Comparison of ENCODE assay signal across 28 cellular contexts in genomic region chr1:15717418-15718131, GRCh38. TPM values are rescaled to one million over a fixed set of nuclear protein-coding genes. Genes with fewer than 3 reads are reported as not detected.
DNase-seq lines count a peak whose midpoint lies in the region; ATAC-seq and TF ChIP-seq lines count a peak whose summit lies in the region.
"Had no signal": no experiment of that assay in that cellular context is flagged by ENCODE, and none has a peak within 500 bp of the region (broad histone marks: within the 10 kb centered on the region; RNA-seq: fewer than 3 reads in every experiment).

No MANE protein-coding gene starts in this region.

- no peak for TF ChIP-seq EP300 in upper lobe of left lung (IDR thresholded peaks at IDR 0.05)

- peaks cover 5 to 42% of the 10 kb centered on the region in 2 donors for H3K36me3 ChIP-seq in lung (ENCODE audit: control insufficient read depth in 2 of 2, insufficient read depth in 2 of 2, low read length in 2 of 2)
- H3K36me3 ChIP-seq in upper lobe of left lung = peaks cover 11 to 67% (median 51%) of the 10 kb centered on the region in 4 donors
- H3K36me3 ChIP-seq: BE2C had no signal

- 77 to 87% methylated on average over 11 of the region's 11 CpGs for WGBS in lung, 2 donors
- 75 to 76% methylated on average over 11 of the region's 11 CpGs for WGBS in upper lobe of left lung, 2 donors

- peak; percentile 58 for DNase-seq in NCI-H2107 treated with DMSO at 0.1 percent for 48 hours (lab: John Stamatoyannopoulos, UW; ENCODE audit: unreplicated experiment)
- DNase-seq in NCI-H2107 (lab: John Stamatoyannopoulos, UW) = no peak
- peak; percentile 28 for DNase-seq in fibroblast of the aortic adventitia (ENCODE audit: low read depth)
- DNase-seq in lung (ENCODE audit: low spot score) = peak; percentile 60
- DNase-seq in upper lobe of left lung = peak in 1 of 2 donors; percentile 87
- no peak for DNase-seq in effector CD8-positive, alpha-beta T cell (lab: John Stamatoyannopoulos, UW)
- no peak for DNase-seq in C1 segment of cervical spinal cord (lab: John Stamatoyannopoulos, UW)
- DNase-seq: activated CD4-positive, alpha-beta T cell treated with anti-CD3 and anti-CD28 coated beads, Interleukin-2, amount 50 U/mL, for 1 hour; activated CD8-positive, alpha-beta memory T cell treated with anti-CD3 and anti-CD28 coated beads, Interleukin-2, amount 50 U/mL, for 4 hours; activated naive CD8-positive, alpha-beta T cell treated with anti-CD3 and anti-CD28 coated beads, Interleukin-2, amount 10 ng/mL, durations not matched to agents 7 days and 5 days; BE2C; foreskin fibroblast; Kasumi-1; kidney; NCI-H1048; NCI-H69; posterior cingulate gyrus; SJCRH30; stimulated activated CD4-positive, alpha-beta T cell treated with anti-CD3 and anti-CD28 coated beads, Interleukin-4, amount 100 ng/mL, for 1 hour; stimulated activated naive CD8-positive, alpha-beta T cell treated with anti-CD3 and anti-CD28 coated beads, Interleukin-15, amount 100 ng/mL, for 72 hours had no signal

- H3K27me3 ChIP-seq in lung (ENCODE audit: control insufficient read depth, insufficient read depth) (no peaks in the 10 kb centered on the region), upper lobe of left lung (no peaks in the 10 kb centered on the region)
- H3K27me3 ChIP-seq: BE2C, SJCRH30 had no signal

- no peak for TF ChIP-seq CTCF in fibroblast of the aortic adventitia (IDR thresholded peaks at IDR 0.05; ENCODE audit: insufficient read depth, low read length)
- TF ChIP-seq CTCF in lung (IDR thresholded peaks at IDR 0.05; ENCODE audit: control extremely low read depth, extremely low read depth) = no peak
- TF ChIP-seq CTCF in upper lobe of left lung (IDR thresholded peaks at IDR 0.05) = no peak

- H3K4me1 ChIP-seq in lung (ENCODE audit: control insufficient read depth in 2 of 2, insufficient read depth in 2 of 2, low read length in 2 of 2) = peaks cover 3 to 14% of the 10 kb centered on the region in 2 donors
- H3K4me1 ChIP-seq in upper lobe of left lung = peaks cover 31 to 43% (median 36%) of the 10 kb centered on the region in 4 donors
- H3K4me1 ChIP-seq: BE2C had no signal

- peak overlapping the region; percentile 29 to 82 for H3K27ac ChIP-seq in lung (ENCODE audit: low read depth in 1 of 2, low read length in 1 of 2)
- H3K27ac ChIP-seq in upper lobe of left lung = peak overlapping the region; percentile 34 to 78 (median 72)
- H3K27ac ChIP-seq: coronary artery, SJCRH30, VCaP had no signal

- no peak overlapping the region for H3K4me3 ChIP-seq in fibroblast of the aortic adventitia (ENCODE audit: low read depth, low read length)
- H3K4me3 ChIP-seq in lung = no peak overlapping the region
- H3K4me3 ChIP-seq in upper lobe of left lung = no peak overlapping the region
- H3K4me3 ChIP-seq: coronary artery, SJCRH30 had no signal

- no peaks in the 10 kb centered on the region for H3K9me3 ChIP-seq in lung (ENCODE audit: control insufficient read depth in 2 of 2, insufficient read depth in 1 of 2, low read length in 1 of 2)
- H3K9me3 ChIP-seq in upper lobe of left lung = no peaks in the 10 kb centered on the region
- H3K9me3 ChIP-seq: BE2C, SJCRH30 had no signal

- peak; percentile 36 for ATAC-seq in lung (ENCODE audit: insufficient read depth, low FRiP score)
- peak; percentile 44 to 73 for ATAC-seq in upper lobe of left lung (ENCODE audit: low FRiP score in 2 of 2)
- ATAC-seq in GM19395 (IDR thresholded peaks at IDR 0.05; ENCODE audit: unreplicated experiment) = no peak
- ATAC-seq: stimulated activated naive CD8-positive, alpha-beta T cell treated with anti-CD3 and anti-CD28 coated beads, Interleukin-15, amount 100 ng/mL, for 72 hours had no signal

- peak in 1 of 4 donors; percentile 11 for TF ChIP-seq POLR2A in upper lobe of left lung (IDR thresholded peaks at IDR 0.05)

RNA-seq across cellular contexts. Expression of gene SLC25A34, which starts 18.5 kb away (rescaled TPM):
- total RNA-seq in fibroblast of the aortic adventitia (ENCODE audit: low replicate concordance) (0.54 and 0.65 TPM in 2 replicates), lung (1 to 10 TPM; 1.6 to 4.2 TPM), upper lobe of left lung (10 to 100 TPM in 1 of 6 donors, 1 to 10 TPM in 5; 1.5 to 12.1 (median 4.3) TPM)
- polyA plus RNA-seq in lung = 1 to 10 TPM; 1.7 to 2.7 TPM
- total RNA-seq: A172 had no signal

RNA-seq across cellular contexts. Expression of gene TMEM82, which starts 24.7 kb away (rescaled TPM):
- total RNA-seq in fibroblast of the aortic adventitia (ENCODE audit: low replicate concordance) (not detected in 2 replicates), lung (not detected), upper lobe of left lung (not detected)
- not detected for polyA plus RNA-seq in lung
- total RNA-seq: A172; activated naive CD8-positive, alpha-beta T cell treated with anti-CD3 and anti-CD28 coated beads, Interleukin-2, amount 10 ng/mL, durations not matched to agents 7 days and 5 days; activated T-helper 2 cell treated with anti-CD3 and anti-CD28 coated beads, Interferon-gamma antibody, Interleukin-2, Interleukin-4, amounts not matched to agents 10 μg/mL and 5 μg/mL and 100 μg/mL, durations not matched to agents 14 hours and 24 hours and 36 hours; mesothelial cell of epicardium; OCI-LY7; SJCRH30; ureter had no signal

RNA-seq across cellular contexts. Expression of gene PLEKHM2, which starts 33.5 kb away (rescaled TPM):
- total RNA-seq in fibroblast of the aortic adventitia (ENCODE audit: low replicate concordance) = 19.3 and 76.5 TPM in 2 replicates
- 10 to 100 TPM; 32.5 to 79.2 TPM for total RNA-seq in lung
- polyA plus RNA-seq in lung = 10 to 100 TPM; 49.3 to 76.9 TPM
- total RNA-seq in upper lobe of left lung = 100 to 1,000 TPM in 1 of 6 donors, 10 to 100 TPM in 5; 50.3 to 120 (median 83.3) TPM

RNA-seq across cellular contexts. Expression of gene FBLIM1, which starts 41.0 kb away (rescaled TPM):
- total RNA-seq in fibroblast of the aortic adventitia (ENCODE audit: low replicate concordance) (41.0 and 114 TPM in 2 replicates), lung (10 to 100 TPM; 37.4 to 55.0 TPM), upper lobe of left lung (10 to 100 TPM; 11.2 to 51.3 (median 35.1) TPM)
- polyA plus RNA-seq in lung = 10 to 100 TPM; 15.8 to 26.2 TPM
- total RNA-seq: activated T-helper 2 cell treated with anti-CD3 and anti-CD28 coated beads, Interferon-gamma antibody, Interleukin-2, Interleukin-4, amounts not matched to agents 10 μg/mL and 5 μg/mL and 100 μg/mL, durations not matched to agents 14 hours and 24 hours and 36 hours; OCI-LY7 had no signal

Comparison
In these comparisons a context has a peak if more than half of its experiments do, and no peak if none do; other contexts are left out.
1. DNase-seq: peak in NCI-H2107 treated with DMSO at 0.1 percent for 48 hours (single experiment), fibroblast of the aortic adventitia (single experiment) and lung (single experiment); none in NCI-H2107 (single experiment), effector CD8-positive, alpha-beta T cell (single experiment) and C1 segment of cervical spinal cord (0 of 14).